Comparison of ENCODE assay signal across 8 cellular contexts in genomic region chr2:195318440-195319111, GRCh38.
DNase-seq lines count a peak whose midpoint lies in the region; ATAC-seq, FAIRE-seq and TF ChIP-seq lines count a peak whose summit lies in the region.

No MANE protein-coding gene starts in this region.

- peak; percentile 78 to 79 for TF ChIP-seq RAD21 in K562 (CRISPR knock-in tag; conservative IDR thresholded peaks at IDR 0.05 in 1 of 2, IDR thresholded peaks at IDR 0.05 in 1 of 2)

- H3K9me3 ChIP-seq in left ventricle myocardium inferior (replicated peaks), result no peaks in the 10 kb centered on the region
- H3K9me3 ChIP-seq in K562 (replicated peaks; ENCODE audit: control insufficient read depth, insufficient read depth, low read depth, low read length), result peaks cover 1% of the 10 kb centered on the region; the same call in 1 of the 2 replicates
- H3K9me3 ChIP-seq in vagina, result no peaks in the 10 kb centered on the region

- no peaks in the 10 kb centered on the region for H3K79me2 ChIP-seq in K562 (ENCODE audit: control insufficient read depth, insufficient read depth, low read length)

- intact Hi-C loops in left ventricle myocardium inferior (cut with micrococcal nuclease) (no loop called here), Right ventricle myocardium superior (cut with DNase I) (no loop called here), K562 (cut with micrococcal nuclease) (loop anchor here (2.0 to 10.0 kb wide), 3 partner anchors 342 to 774 kb away; partner anchors contain the start of gene DNAH7), vagina (cut with DNase I) (no loop called here)

- H3K4me2 ChIP-seq in K562 (ENCODE audit: insufficient read depth, low read length), result no peak overlapping the region

- no peaks in the 10 kb centered on the region for H3K4me1 ChIP-seq in left ventricle myocardium inferior
- no peaks in the 10 kb centered on the region; a peak in 2 of 5 replicates for H3K4me1 ChIP-seq in K562 (replicated peaks in 1 of 2; ENCODE audit: control insufficient read depth in 2 of 2, insufficient read depth in 2 of 2, low read length in 2 of 2)
- H3K4me1 ChIP-seq in vagina, result no peaks in the 10 kb centered on the region

- no peak for DNase-seq in left ventricle myocardium inferior
- no peak for DNase-seq in Right ventricle myocardium superior
- DNase-seq in HuH-7 (ENCODE audit: low spot score), result peak; percentile 23
- DNase-seq in RPMI8226, result peak; percentile 46
- DNase-seq in K562 (ENCODE audit: extremely low read depth in 1 of 4, low spot score in 3 of 4), result peak; percentile 7 to 68 (median 20)
- DNase-seq in kidney glomerular epithelial cell (lab: John Stamatoyannopoulos, UW), result peak; percentile 65
- peak; percentile 9 for DNase-seq in stimulated activated naive CD4-positive, alpha-beta T cell treated with Interleukin-2 at 50 U/mL for 16 hours (lab: John Stamatoyannopoulos, UW)
- DNase-seq in vagina (ENCODE audit: extremely low spot score in 2 of 2), result no peak

- ATAC-seq in Right ventricle myocardium superior (ENCODE audit: poor library complexity) (no peak), K562 (peak; percentile 69)

- H3K9ac ChIP-seq in K562 (ENCODE audit: insufficient read depth in 1 of 2, low read depth in 2 of 2, low read length in 2 of 2), result no peak overlapping the region

- H3K27me3 ChIP-seq in left ventricle myocardium inferior (ENCODE audit: low read depth) (no peaks in the 10 kb centered on the region), K562 (ENCODE audit: control insufficient read depth in 2 of 2, insufficient read depth in 2 of 2, low read length in 2 of 2) (no peaks in the 10 kb centered on the region), vagina (no peaks in the 10 kb centered on the region)

- POLR2A ChIA-PET in K562 (lab: Yijun Ruan, JAX), result no interaction called here

- no peak for TF ChIP-seq POLR2A in K562 (conservative IDR thresholded peaks at IDR 0.05)
- no peak for TF ChIP-seq POLR2A in vagina (IDR thresholded peaks at IDR 0.05)

- no peaks in the 10 kb centered on the region for H3K36me3 ChIP-seq in left ventricle myocardium inferior
- H3K36me3 ChIP-seq in K562 (ENCODE audit: control insufficient read depth, insufficient read depth, low read length), result no peaks in the 10 kb centered on the region
- no peaks in the 10 kb centered on the region for H3K36me3 ChIP-seq in vagina

- no peak overlapping the region for H3K4me3 ChIP-seq in left ventricle myocardium inferior
- no peak overlapping the region for H3K4me3 ChIP-seq in K562
- no peak overlapping the region for H3K4me3 ChIP-seq in vagina

- in situ Hi-C loops in K562 (cut with MboI), result no loop called here

- H3K9me1 ChIP-seq in K562 (ENCODE audit: control insufficient read depth, insufficient read depth, low read length), result no peaks in the 10 kb centered on the region

- H2AFZ ChIP-seq in K562 (ENCODE audit: low read depth, low read length), result peak overlapping the region; percentile 29; the same call in 1 of the 2 replicates

- CTCF ChIA-PET in K562 (lab: Yijun Ruan, JAX; ENCODE audit: low intra/inter-chr PET ratio), result no interaction called here

- no peak for TF ChIP-seq EP300 in K562 (IDR thresholded peaks at IDR 0.05; ENCODE audit: low read length)

- TF ChIP-seq CTCF in left ventricle myocardium inferior (IDR thresholded peaks at IDR 0.05; ENCODE audit: borderline replicate concordance), result peak; percentile 57
- peak; percentile 33 to 72 (median 34); a peak in 4 of 6 replicates for TF ChIP-seq CTCF in K562 (IDR thresholded peaks at IDR 0.05 in 2 of 3, conservative IDR thresholded peaks at IDR 0.05 in 1 of 3; ENCODE audit: insufficient read depth in 2 of 3, low read depth in 1 of 3, low read length in 3 of 3)
- TF ChIP-seq CTCF in vagina (IDR thresholded peaks at IDR 0.05), result peak in 1 of 3 experiments; percentile 33

- H4K20me1 ChIP-seq in K562 (replicated peaks; ENCODE audit: control insufficient read depth, insufficient read depth, low read length), result no peaks in the 10 kb centered on the region

- 0% methylated on average over 2 of the region's 2 CpGs for whole genome bisulfite sequencing in K562 (ENCODE audit: insufficient coverage, low coverage, missing lambda C conversion rate)

- BruUV-seq in K562 (replicated peaks; lab: Mats Ljungman, UMichigan), result no TSS peak

- FAIRE-seq in K562 (lab: Jason Lieb, UNC), result peak; percentile 69

- H3K27ac ChIP-seq in left ventricle myocardium inferior (replicated peaks) (no peak overlapping the region), K562 (ENCODE audit: extremely low read depth, low read depth, low read length) (no peak overlapping the region), vagina (no peak overlapping the region)

TF ChIP-seq in K562, 482 proteins besides CTCF, POLR2A, EP300 and RAD21 (continues in another document):
- TF ChIP-seq DEAF1 (CRISPR knock-in tag; IDR thresholded peaks at IDR 0.05) (peak; percentile 72; the same call in 1 of the 2 replicates), ZKSCAN1 (IDR thresholded peaks at IDR 0.05; ENCODE audit: low read depth, low read length) (no peak), ZNF408 (CRISPR knock-in tag; IDR thresholded peaks at IDR 0.05; ENCODE audit: low read depth) (no peak), HNRNPL (IDR thresholded peaks at IDR 0.05; ENCODE audit: low read depth, low read length) (no peak), ZNF561 (CRISPR knock-in tag; conservative IDR thresholded peaks at IDR 0.05) (no peak), CC2D1A (IDR thresholded peaks at IDR 0.05) (0 out of 2 replicates have a peak, but pooled peaks have one; percentile 18), PBX2 (CRISPR knock-in tag; IDR thresholded peaks at IDR 0.05; ENCODE audit: low read depth) (no peak), PBX2 (tag; conservative IDR thresholded peaks at IDR 0.05; ENCODE audit: low read depth) (peak; percentile 63; the same call in 1 of the 2 replicates), ZNF316 (IDR thresholded peaks at IDR 0.05) (0 out of 2 replicates have a peak, but pooled peaks have one; percentile 17), NR0B1 (IDR thresholded peaks at IDR 0.05; ENCODE audit: partially characterized antibody) (no peak), ZNF384 (IDR thresholded peaks at IDR 0.05; ENCODE audit: low read depth, low read length) (no peak), MEIS2 (IDR thresholded peaks at IDR 0.05; ENCODE audit: partially characterized antibody) (peak; percentile 42), IRF1 (CRISPR knock-in tag; IDR thresholded peaks at IDR 0.05; ENCODE audit: borderline replicate concordance) (no peak), CBX8 (IDR thresholded peaks at IDR 0.05; ENCODE audit: borderline replicate concordance, extremely low read depth, low read depth, low read length, poor library complexity, severe bottlenecking) (no peak), ZNF511 (CRISPR knock-in tag; IDR thresholded peaks at IDR 0.05) (no peak)

Comparison
In these comparisons a context has a peak if more than half of its experiments do, and no peak if none do; other contexts are left out.
1. DNase-seq: peak in HuH-7 (single experiment), RPMI8226 (single experiment), K562 (4 of 4), kidney glomerular epithelial cell (single experiment) and stimulated activated naive CD4-positive, alpha-beta T cell treated with Interleukin-2 at 50 U/mL for 16 hours (single experiment); none in left ventricle myocardium inferior (single experiment), Right ventricle myocardium superior (single experiment) and vagina (0 of 2).